33 cellular contexts compared by ENCODE assay signal in the genomic region with DNA sequence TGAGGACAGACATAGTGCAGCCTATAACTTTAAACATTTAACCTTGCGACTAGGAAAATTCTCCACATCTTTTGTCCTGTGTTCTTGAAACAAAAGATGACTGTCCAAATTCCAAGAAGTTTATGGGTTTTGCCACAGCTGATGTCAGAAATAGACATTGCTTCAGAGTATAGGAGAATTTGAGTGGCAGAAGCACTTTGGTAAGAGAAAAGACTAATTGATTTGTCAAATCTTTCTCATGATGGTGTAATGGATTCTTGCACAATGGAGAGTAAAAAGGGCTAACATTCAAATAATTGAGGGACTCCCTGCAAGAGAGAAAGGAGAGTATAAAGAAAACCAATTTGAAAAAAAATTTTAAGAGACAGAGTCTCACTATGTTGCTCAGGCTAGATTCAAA.
"Had no signal": no experiment of that assay in that cellular context is flagged by ENCODE, and none has a peak within 500 bp of the region (broad histone marks: within the 10 kb centered on the region; RNA-seq: fewer than 3 reads in every experiment).

No MANE protein-coding gene starts in this region.

- H3K27ac Mint-ChIP-seq: activated CD4-positive, alpha-beta memory T cell treated with anti-CD3 and anti-CD28 coated beads for 36 hours; activated CD4-positive, alpha-beta T cell treated with anti-CD3 and anti-CD28 coated beads for 36 hours; activated naive CD8-positive, alpha-beta T cell treated with anti-CD3 and anti-CD28 coated beads for 36 hours; activated T-helper 17 cell treated with anti-CD3 and anti-CD28 coated beads, Interleukin-2, amount 50 U/mL, for 72 hours; IgD-negative memory B cell; WTC11 had no signal

- FAIRE-seq: TTC549 had no signal

- H3K9me3 Mint-ChIP-seq: activated CD4-positive, alpha-beta memory T cell treated with anti-CD3 and anti-CD28 coated beads for 36 hours; activated T-helper 17 cell treated with anti-CD3 and anti-CD28 coated beads, Interleukin-2, amount 50 U/mL, for 72 hours; IgD-negative memory B cell; WTC11 had no signal

- H3K4me3 ChIP-seq: MG63, Peyer's patch, SK-N-MC had no signal

- H3K27me3 Mint-ChIP-seq: activated CD4-positive, alpha-beta memory T cell treated with anti-CD3 and anti-CD28 coated beads for 36 hours; activated CD4-positive, alpha-beta T cell treated with anti-CD3 and anti-CD28 coated beads for 36 hours; activated naive CD8-positive, alpha-beta T cell treated with anti-CD3 and anti-CD28 coated beads for 36 hours; activated T-helper 17 cell treated with anti-CD3 and anti-CD28 coated beads, Interleukin-2, amount 50 U/mL, for 72 hours had no signal

- H3K9me3 ChIP-seq: MG63, Peyer's patch had no signal

- H3K27me3 ChIP-seq: brain microvascular endothelial cell, MG63, Peyer's patch had no signal

- H3K4me3 Mint-ChIP-seq: activated CD4-positive, alpha-beta memory T cell treated with anti-CD3 and anti-CD28 coated beads for 36 hours; activated CD4-positive, alpha-beta T cell treated with anti-CD3 and anti-CD28 coated beads for 36 hours; activated naive CD8-positive, alpha-beta T cell treated with anti-CD3 and anti-CD28 coated beads for 36 hours; activated T-helper 17 cell treated with anti-CD3 and anti-CD28 coated beads, Interleukin-2, amount 50 U/mL, for 72 hours; IgD-negative memory B cell; WTC11 had no signal

- H3K36me3 Mint-ChIP-seq: IgD-negative memory B cell, WTC11 had no signal

- ATAC-seq: activated CD4-positive, alpha-beta T cell treated with anti-CD3 and anti-CD28 coated beads for 36 hours; activated CD4-positive, CD25-positive, alpha-beta regulatory T cell treated with anti-CD3 and anti-CD28 coated beads, Interleukin-2, amount 50 U/mL, for 24 hours; activated T-helper 17 cell treated with anti-CD3 and anti-CD28 coated beads, Interleukin-2, amount 50 U/mL, for 72 hours; PC-3; WTC11 had no signal

- H3K4me1 ChIP-seq: Peyer's patch had no signal

- DNase-seq: activated CD4-positive, alpha-beta memory T cell treated with anti-CD3 and anti-CD28 coated beads for 36 hours; activated CD4-positive, alpha-beta T cell treated with anti-CD3 and anti-CD28 coated beads for 36 hours; activated CD4-positive, alpha-beta T cell treated with anti-CD3 and anti-CD28 coated beads, Interleukin-2, amount 50 U/mL, for 1 hour; activated CD8-positive, alpha-beta memory T cell treated with anti-CD3 and anti-CD28 coated beads, Interleukin-2, amount 50 U/mL, for 4 hours; activated effector memory CD4-positive, alpha-beta T cell treated with anti-CD3 and anti-CD28 coated beads, Interleukin-2, amount 50 U/mL, for 16 hours; activated naive CD4-positive, alpha-beta T cell; activated naive CD4-positive, alpha-beta T cell treated with anti-CD3 and anti-CD28 coated beads, Interleukin-2, amount 50 U/mL, for 16 hours; activated naive CD8-positive, alpha-beta T cell treated with anti-CD3 and anti-CD28 coated beads for 36 hours; activated T-cell treated with anti-CD3 and anti-CD28 coated beads for 4 hours; activated T-cell treated with anti-CD3 and anti-CD28 coated beads, Interleukin-2, amount 50 U/mL, for 48 hours; amniotic stem cell; aorta; brain microvascular endothelial cell; Karpas-422; KBM-7; MG63; NCI-H1092; NCI-H1436 treated with DMSO at 0.1 percent for 48 hours; NCI-H1694 treated with DMSO at 0.1 percent for 48 hours; NCI-H2029; NCI-H345; NCI-H524 treated with DMSO at 0.1 percent for 48 hours; PC-3; Peyer's patch; RPMI8226; SHP77 treated with DMSO at 0.1 percent for 48 hours; T1000 had no signal

- H3K27ac ChIP-seq: brain microvascular endothelial cell, Peyer's patch, SK-N-MC had no signal

- H3K4me1 Mint-ChIP-seq: WTC11 had no signal

- H3K36me3 ChIP-seq: brain microvascular endothelial cell, MG63 had no signal
